9 cellular contexts compared by ENCODE assay signal in genomic region chr6:33203443-33204164, GRCh38. TPM values are rescaled to one million over a fixed set of nuclear protein-coding genes. Genes with fewer than 3 reads are reported as not detected.
A peak's percentile ranks its signal among the peaks of the same experiment; 100 is the strongest.
DNase-seq lines count a peak whose midpoint lies in the region; ATAC-seq, FAIRE-seq and TF ChIP-seq lines count a peak whose summit lies in the region.
"Had no signal": no experiment of that assay in that cellular context is flagged by ENCODE, and none has a peak within 500 bp of the region (broad histone marks: within the 10 kb centered on the region; RNA-seq: fewer than 3 reads in every experiment).

No MANE protein-coding gene starts in this region.

- no peak for FAIRE-seq in H1 (lab: Jason Lieb, UNC)

- H4K5ac ChIP-seq in H1 (ENCODE audit: insufficient read length, low read depth, low read length), result no peak overlapping the region

- no peaks in the 10 kb centered on the region for H3K9me3 ChIP-seq in GM23248 (ENCODE audit: low read depth)
- no peaks in the 10 kb centered on the region for H3K9me3 ChIP-seq in PC-3 (ENCODE audit: low read length)
- H3K9me3 ChIP-seq in H1 (ENCODE audit: insufficient read depth in 2 of 2, low read depth in 1 of 2, low read length in 1 of 2), result no peaks in the 10 kb centered on the region
- H3K9me3 ChIP-seq in trophoblast cell (ENCODE audit: insufficient read depth, low read depth, low read length), result peaks cover 3% of the 10 kb centered on the region
- H3K9me3 ChIP-seq in uterus, result no peaks in the 10 kb centered on the region
- H3K9me3 ChIP-seq: sigmoid colon had no signal

- intact Hi-C loops in PC-3 (cut with micrococcal nuclease), result loop anchor here (10.0 kb wide), 2 partner anchors 71 to 211 kb away; partner anchors contain the start of genes B3GALT4, CUTA, PHF1 and RPS18
- intact Hi-C loops in uterus (cut with DNase I; ENCODE audit: low total_unique reads), result loop anchor here (10.0 kb wide), 1 partner anchor 91 kb away; the partner anchor contains the start of gene RGL2

- H3K23me2 ChIP-seq in H1 (ENCODE audit: low read depth, low read length), result peaks cover 30% of the 10 kb centered on the region

- H2BK120ac ChIP-seq in H1 (replicated peaks; ENCODE audit: low read depth, low read length), result no peak overlapping the region
- no peak overlapping the region for H2BK120ac ChIP-seq in trophoblast cell (ENCODE audit: insufficient read depth, low read length, poor library complexity)

- H3K4ac ChIP-seq in H1 (replicated peaks; ENCODE audit: insufficient read length, low read depth, low read length) (no peak overlapping the region), trophoblast cell (ENCODE audit: low read depth, low read length) (no peak overlapping the region)

- H2AFZ ChIP-seq in GM23248, result no peak overlapping the region
- H2AFZ ChIP-seq in PC-3 (ENCODE audit: low read length), result no peak overlapping the region
- no peak overlapping the region for H2AFZ ChIP-seq in H1 (ENCODE audit: low read length)
- no peak overlapping the region for H2AFZ ChIP-seq in trophoblast cell (ENCODE audit: insufficient read depth, low read length, poor library complexity)

- H3K4me3 ChIP-seq in GM23248, result peak overlapping the region; percentile 87; the same call in 1 of the 2 replicates
- H3K4me3 ChIP-seq in PC-3 (ENCODE audit: low read length), result no peak overlapping the region
- peak overlapping the region in 1 of 4 experiments; percentile 93; a peak in 2 of 8 replicates for H3K4me3 ChIP-seq in H1 (ENCODE audit: extremely low read depth in 1 of 4, insufficient read depth in 2 of 4, low read depth in 3 of 4, low read length in 4 of 4)
- H3K4me3 ChIP-seq in trophoblast cell (ENCODE audit: low read depth, low read length), result no peak overlapping the region
- H3K4me3 ChIP-seq in uterus, result no peak overlapping the region

- CTCF ChIA-PET in PC-3 (lab: Charles Lee), result no interaction called here
- CTCF ChIA-PET in H1 (lab: Charles Lee; ENCODE audit: partially characterized antibody), result interaction anchor here (0.6 to 1.5 kb wide), 4 partner anchors 7 to 74 kb away, joined by 3 to 6 read pairs (median 4); no protein-coding TSS in a partner anchor

- H3K56ac ChIP-seq in H1 (replicated peaks; ENCODE audit: insufficient read length, low read depth, low read length), result no peak overlapping the region

- TF ChIP-seq POLR2A in H1 (IDR thresholded peaks at IDR 0.05; ENCODE audit: control extremely low read depth in 1 of 2, low read depth in 2 of 2, low read length in 2 of 2) (no peak), uterus (IDR thresholded peaks at IDR 0.05) (no peak)

- H2BK12ac ChIP-seq in H1 (ENCODE audit: low read depth, low read length), result 0 out of 2 replicates have a peak overlapping the region, but pooled peaks have one; percentile 12
- H2BK12ac ChIP-seq in trophoblast cell (ENCODE audit: low read length), result no peak overlapping the region

- H3K79me2 ChIP-seq in GM23248 (ENCODE audit: insufficient read depth) (peaks cover 58% of the 10 kb centered on the region), PC-3 (ENCODE audit: low read length) (peaks cover 52% of the 10 kb centered on the region), H1 (ENCODE audit: control insufficient read depth in 1 of 2, insufficient read depth in 2 of 2, low read length in 2 of 2) (peaks cover 3 to 22% of the 10 kb centered on the region in 2 experiments; a peak in 3 of 4 replicates), trophoblast cell (ENCODE audit: control insufficient read depth, insufficient read depth, low read length, poor library complexity) (peaks cover 27% of the 10 kb centered on the region)

- H2BK20ac ChIP-seq in H1 (ENCODE audit: low read length), result peak overlapping the region; percentile 13; the same call in 1 of the 2 replicates

- peaks cover 16% of the 10 kb centered on the region for H3K79me1 ChIP-seq in H1 (ENCODE audit: low read depth, low read length)
- peaks cover 26% of the 10 kb centered on the region for H3K79me1 ChIP-seq in trophoblast cell (ENCODE audit: low read length)

- H4K8ac ChIP-seq in H1 (ENCODE audit: extremely low read depth, insufficient read depth, low read length) (no peak overlapping the region), trophoblast cell (ENCODE audit: low read depth, low read length) (no peak overlapping the region)

- H3K18ac ChIP-seq in H1 (ENCODE audit: extremely low read depth, low read length) (no peak overlapping the region), trophoblast cell (ENCODE audit: low read length) (no peak overlapping the region)

- H3K27me3 ChIP-seq in GM23248 (replicated peaks; ENCODE audit: insufficient read depth) (no peaks in the 10 kb centered on the region), PC-3 (ENCODE audit: low read length) (no peaks in the 10 kb centered on the region), H1 (replicated peaks in 1 of 4; ENCODE audit: control insufficient read depth in 3 of 4, extremely low read depth in 1 of 4, insufficient read depth in 3 of 4, low read length in 3 of 4) (peaks cover 9 to 32% (median 25%) of the 10 kb centered on the region in 4 experiments; a peak in 6 of 7 replicates), trophoblast cell (ENCODE audit: insufficient read depth, low read length) (no peaks in the 10 kb centered on the region), uterus (no peaks in the 10 kb centered on the region)
- H3K27me3 ChIP-seq: cardiac muscle cell, sigmoid colon had no signal

- in situ Hi-C loops in GM23248 (cut with MboI), result no loop called here

- H3K23ac ChIP-seq in H1 (ENCODE audit: insufficient read length), result no peak overlapping the region
- no peak overlapping the region for H3K23ac ChIP-seq in trophoblast cell (ENCODE audit: low read length)

- no peak for TF ChIP-seq CTCF in PC-3 (conservative IDR thresholded peaks at IDR 0.05; ENCODE audit: low read depth, low read length)
- no peak for TF ChIP-seq CTCF in H1 (IDR thresholded peaks at IDR 0.05; ENCODE audit: control extremely low read depth in 1 of 3, insufficient read depth in 1 of 3, low read depth in 1 of 3, low read length in 3 of 3)
- no peak for TF ChIP-seq CTCF in uterus (IDR thresholded peaks at IDR 0.05)

- no peak overlapping the region for H2BK5ac ChIP-seq in H1 (ENCODE audit: low read depth, low read length)
- H2BK5ac ChIP-seq in trophoblast cell (ENCODE audit: low read depth, low read length, poor library complexity), result no peak overlapping the region

- ATAC-seq in PC-3, result no peak
- no peak for ATAC-seq in GM18870 (IDR thresholded peaks at IDR 0.05; ENCODE audit: unreplicated experiment)

- no peak for TF ChIP-seq RAD21 in H1 (IDR thresholded peaks at IDR 0.05 in 1 of 2, conservative IDR thresholded peaks at IDR 0.05 in 1 of 2; ENCODE audit: low read depth in 2 of 2, low read length in 2 of 2)

- POLR2A ChIA-PET in PC-3 (lab: Charles Lee; ENCODE audit: unreplicated experiment) (interaction anchor here (0.5 kb wide), 1 partner anchor 246 kb away, joined by 3 read pairs; no protein-coding TSS in a partner anchor), H1 (lab: Charles Lee; ENCODE audit: partially characterized antibody) (interaction anchor here (1.2 kb wide), 2 partner anchors 8 to 44 kb away, joined by 3 to 4 read pairs; no protein-coding TSS in a partner anchor)

- H3K9me2 ChIP-seq in GM23248 (ENCODE audit: insufficient read depth) (no peaks in the 10 kb centered on the region), PC-3 (replicated peaks; ENCODE audit: low read length) (no peaks in the 10 kb centered on the region)

- DNase-seq in GM23248 (no peak), PC-3 (no peak), H1 (ENCODE audit: low read depth in 1 of 2, low spot score in 2 of 2) (no peak), trophoblast cell (no peak), SIG-M5 (lab: John Stamatoyannopoulos, UW) (no peak), uterus (no peak)

- H3F3A ChIP-seq in GM23248 (ENCODE audit: insufficient read depth), result peaks cover 40% of the 10 kb centered on the region
- no peaks in the 10 kb centered on the region for H3F3A ChIP-seq in PC-3 (ENCODE audit: low read length, unreplicated experiment)

- BruUV-seq in PC-3 (replicated peaks; lab: Mats Ljungman, UMichigan), result no TSS peak

- TF ChIP-seq EP300 in H1 (IDR thresholded peaks at IDR 0.05; ENCODE audit: borderline replicate concordance in 1 of 2, low read depth in 2 of 2, low read length in 2 of 2), result no peak

- H4K20me1 ChIP-seq in GM23248 (ENCODE audit: insufficient read depth) (no peaks in the 10 kb centered on the region), PC-3 (ENCODE audit: low read length) (no peaks in the 10 kb centered on the region), H1 (replicated peaks in 1 of 2; ENCODE audit: control insufficient read depth in 1 of 2, insufficient read depth in 2 of 2, low read length in 2 of 2) (peaks cover 5 to 18% of the 10 kb centered on the region in 2 experiments)

- H3K36me3 ChIP-seq in GM23248 (ENCODE audit: low read depth) (peaks cover 7% of the 10 kb centered on the region), PC-3 (ENCODE audit: low read depth, low read length) (peaks cover 21% of the 10 kb centered on the region), H1 (ENCODE audit: control insufficient read depth in 2 of 4, insufficient read depth in 4 of 4, low read length in 3 of 4) (peaks cover 7 to 23% (median 14%) of the 10 kb centered on the region in 4 experiments), trophoblast cell (ENCODE audit: control insufficient read depth in 1 of 2, insufficient read depth in 2 of 2, low read length in 2 of 2) (peaks cover 24 to 28% of the 10 kb centered on the region in 2 experiments), uterus (no peaks in the 10 kb centered on the region)

- peak overlapping the region; percentile 97 for H3K4me2 ChIP-seq in GM23248 (ENCODE audit: unreplicated experiment)
- peak overlapping the region; percentile 99; the same call in 1 of the 2 replicates for H3K4me2 ChIP-seq in PC-3 (ENCODE audit: low read length)
- H3K4me2 ChIP-seq in H1 (ENCODE audit: insufficient read depth in 1 of 2, low read depth in 2 of 2, low read length in 2 of 2), result peak overlapping the region; percentile 72 to 97
- H3K4me2 ChIP-seq in trophoblast cell (ENCODE audit: low read length), result peak overlapping the region; percentile 24

- H2BK15ac ChIP-seq in H1 (ENCODE audit: low read length), result 0 out of 2 replicates have a peak overlapping the region, but pooled peaks have one; percentile 19

- H2AK5ac ChIP-seq in H1 (ENCODE audit: low read depth, low read length), result no peak overlapping the region
- H2AK5ac ChIP-seq in trophoblast cell (ENCODE audit: low read length), result no peak overlapping the region

- no peak overlapping the region for H4K91ac ChIP-seq in H1 (replicated peaks; ENCODE audit: insufficient read length, low read length)
- no peak overlapping the region for H4K91ac ChIP-seq in trophoblast cell (ENCODE audit: low read depth, low read length)

- no peak overlapping the region for H4K12ac ChIP-seq in trophoblast cell (ENCODE audit: low read depth, low read length)

- H3K9ac ChIP-seq in GM23248 (peak overlapping the region; percentile 88; the same call in 1 of the 2 replicates), PC-3 (ENCODE audit: low read length) (no peak overlapping the region), H1 (replicated peaks in 1 of 4; ENCODE audit: extremely low read depth in 1 of 4, low read depth in 3 of 4, low read length in 3 of 4) (no peak overlapping the region), trophoblast cell (ENCODE audit: low read length) (no peak overlapping the region)

- no peak overlapping the region for H3K14ac ChIP-seq in H1 (ENCODE audit: insufficient read length)
- H3K14ac ChIP-seq in trophoblast cell (ENCODE audit: low read length), result no peak overlapping the region

- 93 to 94% methylated on average over 7 of the region's 7 CpGs for WGBS in GM23248 (ENCODE audit: low coverage in 1 of 2, low lambda C conversion rate in 2 of 2, missing lambda C conversion rate in 2 of 2), 2 experiments
- 86% methylated on average over 7 of the region's 7 CpGs; no CpG with 5 or more reads in 1 of the 2 experiments for WGBS in H1 (ENCODE audit: extremely low coverage in 1 of 2, insufficient coverage in 1 of 2, insufficient read length in 1 of 2, insufficient replicate concordance in 2 of 2, low coverage in 1 of 2, low lambda C conversion rate in 2 of 2, missing lambda C conversion rate in 1 of 2), 2 experiments
- no CpG with 5 or more reads among the region's 7 CpGs for WGBS in trophoblast cell (ENCODE audit: extremely low coverage, insufficient coverage, insufficient read length)

- H3K4me1 ChIP-seq in GM23248 (ENCODE audit: insufficient read depth) (peaks cover 43% of the 10 kb centered on the region), PC-3 (ENCODE audit: insufficient read depth, low read length) (peaks cover 48% of the 10 kb centered on the region), H1 (replicated peaks in 1 of 4; ENCODE audit: control insufficient read depth in 3 of 4, insufficient read depth in 4 of 4, low read length in 3 of 4) (peaks cover 4 to 42% (median 12%) of the 10 kb centered on the region in 4 experiments), trophoblast cell (ENCODE audit: control insufficient read depth in 1 of 2, insufficient read depth in 2 of 2, low read length in 2 of 2) (peaks cover 24 to 39% of the 10 kb centered on the region in 2 experiments), uterus (peaks cover 10% of the 10 kb centered on the region in 2 donors)

- H3K27ac ChIP-seq in GM23248 (peak overlapping the region; percentile 92; the same call in 1 of the 2 replicates), PC-3 (ENCODE audit: low read length) (no peak overlapping the region), H1 (ENCODE audit: low read depth, low read length) (no peak overlapping the region), trophoblast cell (ENCODE audit: low read depth, low read length) (no peak overlapping the region), uterus (no peak overlapping the region)
- H3K27ac ChIP-seq: cardiac muscle cell had no signal

RNA-seq across cellular contexts. Expression of gene HSD17B8, which starts 0.9 kb away (rescaled TPM):
- 1.8 and 3.7 TPM in 2 replicates for total RNA-seq in GM23248 (2014; rRNA removed; shearing (Covaris generic))
- 5.3 and 5.6 TPM in 2 replicates for polyA plus RNA-seq in GM23248 (2016; fragmentation: Nextera tagmentation; extraction: Ambion mirVana)
- 4.2 and 6.2 TPM in 2 replicates for total RNA-seq in PC-3 (2014; rRNA removed)
- 3.3 and 3.6 TPM in 2 replicates for total RNA-seq in H1 (2021; fragmentation: NEBNext Ultra II Directional; extraction: Animal tissue kit (Norgen Biotek cat#: 25700))
- 17.1 and 22.0 TPM in 2 replicates for polyA plus RNA-seq in H1 (2011; rRNA removed)
- 19.1 TPM for polyA plus RNA-seq in H1 (2011; cell fraction: cytosol; rRNA removed)
- polyA plus RNA-seq in H1 (2011; cell fraction: nucleus; rRNA removed), result 14.9 TPM
- 5.5 to 9.2 TPM (median 7.1 TPM) in 4 replicates for polyA plus RNA-seq in H1 (2012, experiment 1 of 2)
- polyA plus RNA-seq in H1 (2012, experiment 2 of 2), result 10.3 TPM
- polyA plus RNA-seq in H1 (2013, experiment 1 of 2), result 4.2 TPM
- polyA plus RNA-seq in H1 (2013, experiment 2 of 2), result 4.5 TPM
- polyA minus RNA-seq in H1 (2011; rRNA and poly(A)+ RNA removed), result 4.1 and 4.2 TPM in 2 replicates
- polyA minus RNA-seq in H1 (2011; cell fraction: cytosol; rRNA and poly(A)+ RNA removed), result 4.0 TPM
- polyA minus RNA-seq in H1 (2011; cell fraction: nucleus; rRNA and poly(A)+ RNA removed), result 4.2 TPM
- polyA plus RNA-seq in trophoblast cell (2013), result 2.7 and 3.2 TPM in 2 replicates
- 10 to 100 TPM in 1 of 4 donors, 1 to 10 TPM in 2, not detected in 1; 2.6 to 11.3 (median 5.8) TPM for total RNA-seq in uterus

RNA-seq across cellular contexts. Expression of gene SLC39A7, which starts 2.9 kb away (rescaled TPM):
- 126 and 147 TPM in 2 replicates for total RNA-seq in GM23248 (2014; rRNA removed; shearing (Covaris generic))
- 24.7 and 26.9 TPM in 2 replicates for polyA plus RNA-seq in GM23248 (2016; fragmentation: Nextera tagmentation; extraction: Ambion mirVana)
- total RNA-seq in PC-3 (2014; rRNA removed), result 128 and 149 TPM in 2 replicates
- 120 and 123 TPM in 2 replicates for total RNA-seq in H1 (2021; fragmentation: NEBNext Ultra II Directional; extraction: Animal tissue kit (Norgen Biotek cat#: 25700))
- 63.3 and 70.2 TPM in 2 replicates for polyA plus RNA-seq in H1 (2011; rRNA removed)
- 82.9 TPM for polyA plus RNA-seq in H1 (2011; cell fraction: cytosol; rRNA removed)
- polyA plus RNA-seq in H1 (2011; cell fraction: nucleus; rRNA removed), result 75.8 TPM
- polyA plus RNA-seq in H1 (2012, experiment 1 of 2), result 144 to 176 TPM (median 153 TPM) in 4 replicates
- 57.8 TPM for polyA plus RNA-seq in H1 (2012, experiment 2 of 2)
- polyA plus RNA-seq in H1 (2013, experiment 1 of 2), result 66.7 TPM
- 81.1 TPM for polyA plus RNA-seq in H1 (2013, experiment 2 of 2)
- polyA minus RNA-seq in H1 (2011; rRNA and poly(A)+ RNA removed), result 86.6 and 90.3 TPM in 2 replicates
- 34.1 TPM for polyA minus RNA-seq in H1 (2011; cell fraction: cytosol; rRNA and poly(A)+ RNA removed)
- 29.8 TPM for polyA minus RNA-seq in H1 (2011; cell fraction: nucleus; rRNA and poly(A)+ RNA removed)
- 96.6 and 100 TPM in 2 replicates for polyA plus RNA-seq in trophoblast cell (2013)
- 10 to 100 TPM; 53.8 to 87.8 (median 57.5) TPM for total RNA-seq in uterus

RNA-seq across cellular contexts. Expression of gene RXRB, which starts 3.1 kb away (rescaled TPM):
- total RNA-seq in GM23248 (2014; rRNA removed; shearing (Covaris generic)), result 27.7 and 28.8 TPM in 2 replicates
- polyA plus RNA-seq in GM23248 (2016; fragmentation: Nextera tagmentation; extraction: Ambion mirVana) (28.1 and 28.9 TPM in 2 replicates), H1 (2011; rRNA removed) (13.0 and 13.9 TPM in 2 replicates)
- total RNA-seq in PC-3 (2014; rRNA removed) (24.0 and 30.9 TPM in 2 replicates), uterus (10 to 100 TPM; 28.6 to 71.0 (median 34.0) TPM)
- 17.8 and 18.1 TPM in 2 replicates for total RNA-seq in H1 (2021; fragmentation: NEBNext Ultra II Directional; extraction: Animal tissue kit (Norgen Biotek cat#: 25700))
- polyA plus RNA-seq in H1 (2011; cell fraction: cytosol; rRNA removed), result 16.9 TPM
- 66.2 TPM for polyA plus RNA-seq in H1 (2011; cell fraction: nucleus; rRNA removed)
- polyA plus RNA-seq in H1 (2012, experiment 1 of 2), result 19.8 to 22.9 TPM (median 20.3 TPM) in 4 replicates
- polyA plus RNA-seq in H1 (2012, experiment 2 of 2), result 16.5 TPM
- 10.0 TPM for polyA plus RNA-seq in H1 (2013, experiment 1 of 2)
- polyA plus RNA-seq in H1 (2013, experiment 2 of 2), result 8.4 TPM
- 21.1 and 23.4 TPM in 2 replicates for polyA minus RNA-seq in H1 (2011; rRNA and poly(A)+ RNA removed)
- 12.0 TPM for polyA minus RNA-seq in H1 (2011; cell fraction: cytosol; rRNA and poly(A)+ RNA removed)
- polyA minus RNA-seq in H1 (2011; cell fraction: nucleus; rRNA and poly(A)+ RNA removed), result 18.4 TPM
- polyA plus RNA-seq in trophoblast cell (2013), result 13.5 and 14.4 TPM in 2 replicates

RNA-seq across cellular contexts. Expression of gene RING1, which starts 4.7 kb away (rescaled TPM):
- 35.8 and 37.6 TPM in 2 replicates for total RNA-seq in GM23248 (2014; rRNA removed; shearing (Covaris generic))
- 11.3 and 12.7 TPM in 2 replicates for polyA plus RNA-seq in GM23248 (2016; fragmentation: Nextera tagmentation; extraction: Ambion mirVana)
- total RNA-seq in PC-3 (2014; rRNA removed), result 23.3 and 37.5 TPM in 2 replicates
- 26.0 and 27.4 TPM in 2 replicates for total RNA-seq in H1 (2021; fragmentation: NEBNext Ultra II Directional; extraction: Animal tissue kit (Norgen Biotek cat#: 25700))
- 16.4 and 26.0 TPM in 2 replicates for polyA plus RNA-seq in H1 (2011; rRNA removed)
- polyA plus RNA-seq in H1 (2011; cell fraction: cytosol; rRNA removed), result 21.6 TPM
- 47.7 TPM for polyA plus RNA-seq in H1 (2011; cell fraction: nucleus; rRNA removed)
- 28.0 to 35.2 TPM (median 32.1 TPM) in 4 replicates for polyA plus RNA-seq in H1 (2012, experiment 1 of 2)
- 17.7 TPM for polyA plus RNA-seq in H1 (2012, experiment 2 of 2)
- 20.9 TPM for polyA plus RNA-seq in H1 (2013, experiment 1 of 2)
- polyA plus RNA-seq in H1 (2013, experiment 2 of 2), result 20.0 TPM
- 12.0 and 14.3 TPM in 2 replicates for polyA minus RNA-seq in H1 (2011; rRNA and poly(A)+ RNA removed)
- 9.2 TPM for polyA minus RNA-seq in H1 (2011; cell fraction: cytosol; rRNA and poly(A)+ RNA removed)
- polyA minus RNA-seq in H1 (2011; cell fraction: nucleus; rRNA and poly(A)+ RNA removed), result 6.3 TPM
- 27.7 and 28.0 TPM in 2 replicates for polyA plus RNA-seq in trophoblast cell (2013)
- total RNA-seq in uterus, result 10 to 100 TPM in 3 of 4 donors, 1 to 10 TPM in 1; 1.8 to 66.9 (median 30.1) TPM

RNA-seq across cellular contexts. Expression of gene COL11A2, which starts 11.3 kb away (rescaled TPM):
- total RNA-seq in GM23248 (2014; rRNA removed; shearing (Covaris generic)), result 0.25 and 0.32 TPM in 2 replicates
- polyA plus RNA-seq in GM23248 (2016; fragmentation: Nextera tagmentation; extraction: Ambion mirVana) (0.05 and 0.31 TPM in 2 replicates), H1 (2011; rRNA removed) (3.8 and 4.7 TPM in 2 replicates)
- total RNA-seq in PC-3 (2014; rRNA removed) (0.58 and 0.63 TPM in 2 replicates), uterus (1 to 10 TPM in 2 of 4 donors, under 1 TPM in 2; under 0.01 to 2.6 (median 1.0) TPM)
- total RNA-seq in H1 (2021; fragmentation: NEBNext Ultra II Directional; extraction: Animal tissue kit (Norgen Biotek cat#: 25700)), result 2.8 and 3.5 TPM in 2 replicates
- polyA plus RNA-seq in H1 (2011; cell fraction: cytosol; rRNA removed), result 3.6 TPM
- polyA plus RNA-seq in H1 (2011; cell fraction: nucleus; rRNA removed), result 35.4 TPM
- 3.6 to 5.4 TPM (median 4.7 TPM) in 4 replicates for polyA plus RNA-seq in H1 (2012, experiment 1 of 2)
- polyA plus RNA-seq in H1 (2012, experiment 2 of 2), result 2.6 TPM
- polyA plus RNA-seq in H1 (2013, experiment 1 of 2), result 3.4 TPM
- polyA plus RNA-seq in H1 (2013, experiment 2 of 2), result 3.2 TPM
- polyA minus RNA-seq in H1 (2011; rRNA and poly(A)+ RNA removed), result 1.8 and 2.2 TPM in 2 replicates
- polyA minus RNA-seq in H1 (2011; cell fraction: cytosol; rRNA and poly(A)+ RNA removed), result 0.59 TPM
- 3.3 TPM for polyA minus RNA-seq in H1 (2011; cell fraction: nucleus; rRNA and poly(A)+ RNA removed)
- 4.4 and 4.5 TPM in 2 replicates for polyA plus RNA-seq in trophoblast cell (2013)

Comparison
In these comparisons a context has a peak if more than half of its experiments do, and no peak if none do; other contexts are left out.
1. H3K4me2 ChIP-seq: peak in every context shown above with its lines; median percentile 99 in PC-3; 97 in GM23248; 84 in H1; 24 in trophoblast cell.